Comparison of ENCODE assay signal across 8 cellular contexts in genomic region chr21:39184050-39184980, GRCh38. TPM values are rescaled to one million over a fixed set of nuclear protein-coding genes. Genes with fewer than 3 reads are reported as not detected.
A peak's percentile ranks its signal among the peaks of the same experiment; 100 is the strongest.
DNase-seq lines count a peak whose midpoint lies in the region; ATAC-seq and TF ChIP-seq lines count a peak whose summit lies in the region.

No MANE protein-coding gene starts in this region.

- H3K9me3 ChIP-seq in osteoblast (ENCODE audit: low read depth, low read length): no peaks in the 10 kb centered on the region

- peak overlapping the region; percentile 94 for H3K4me2 ChIP-seq in osteoblast (ENCODE audit: insufficient read depth, low read length)

- peak overlapping the region; percentile 90 for H3K27ac ChIP-seq in osteoblast (ENCODE audit: low read depth, low read length)

- no peak for TF ChIP-seq CTCF in epithelial cell of esophagus (IDR thresholded peaks at IDR 0.05; ENCODE audit: insufficient read depth, low read depth, low read length, missing control alignments)
- TF ChIP-seq CTCF in osteoblast (IDR thresholded peaks at IDR 0.05; ENCODE audit: extremely low read depth, low read depth, low read length): no peak

- peaks cover 38% of the 10 kb centered on the region for H3K79me2 ChIP-seq in osteoblast (ENCODE audit: insufficient read depth, low read length)

- peak overlapping the region; percentile 56 for H2AFZ ChIP-seq in osteoblast (ENCODE audit: low read length)

- no peaks in the 10 kb centered on the region for H3K27me3 ChIP-seq in osteoblast (ENCODE audit: insufficient read depth, low read length)

- H3K36me3 ChIP-seq in osteoblast (ENCODE audit: insufficient read depth, low read length): peaks cover 10% of the 10 kb centered on the region

- H4K20me1 ChIP-seq in osteoblast (ENCODE audit: insufficient read depth, low read length): peaks cover 4% of the 10 kb centered on the region

- H3K4me3 ChIP-seq in epithelial cell of esophagus (ENCODE audit: low read length) (peak overlapping the region; percentile 81), osteoblast (ENCODE audit: insufficient read depth, low read length) (peak overlapping the region; percentile 88)

- peaks cover 33% of the 10 kb centered on the region for H3K4me1 ChIP-seq in osteoblast (ENCODE audit: insufficient read depth, low read length)

- ATAC-seq in GM19035 (IDR thresholded peaks at IDR 0.05; ENCODE audit: unreplicated experiment): no peak

- DNase-seq in SKM-1 treated with dmso at 0.1 percent for 144 hours (lab: John Stamatoyannopoulos, UW; ENCODE audit: unreplicated experiment): peak; percentile 12
- no peak for DNase-seq in SKM-1 (lab: John Stamatoyannopoulos, UW; ENCODE audit: unreplicated experiment)
- DNase-seq in RKO (ENCODE audit: low spot score): peak; percentile 33
- DNase-seq in epithelial cell of esophagus (ENCODE audit: low read depth): no peak
- DNase-seq in osteoblast (ENCODE audit: insufficient read length, low spot score, missing footprints): no peak
- no peak for DNase-seq in NCI-H524 (lab: John Stamatoyannopoulos, UW)
- no peak for DNase-seq in NCI-H187 (lab: John Stamatoyannopoulos, UW)

RNA-seq across cellular contexts. Expression of gene PSMG1, which starts 1.1 kb away (rescaled TPM):
- 56.0 and 61.2 TPM in 2 replicates for total RNA-seq in osteoblast

Comparison
In these comparisons a context has a peak if more than half of its experiments do, and no peak if none do; other contexts are left out.
1. DNase-seq: peak in SKM-1 treated with dmso at 0.1 percent for 144 hours (single experiment) and RKO (single experiment); none in SKM-1 (single experiment), epithelial cell of esophagus (single experiment), osteoblast (single experiment), NCI-H524 (0 of 2) and NCI-H187 (0 of 2).